ENCODE assay signal across 1 cellular context in genomic region chr6:151452750-151453427, GRCh38.
TF ChIP-seq lines count a peak whose summit lies in the region.

No MANE protein-coding gene starts in this region.

TF ChIP-seq in HepG2, 621 proteins besides CTCF, POLR2A, EP300 and RAD21 (continued from another document):
- no peak for TF ChIP-seq ZNF639 (CRISPR knock-in tag; conservative IDR thresholded peaks at IDR 0.05)
- TF ChIP-seq ZNF75D (CRISPR knock-in tag; IDR thresholded peaks at IDR 0.05; ENCODE audit: borderline replicate concordance) = no peak
- 0 out of 2 replicates have a peak, but pooled peaks have one; percentile 1 for TF ChIP-seq ZBTB3 (CRISPR knock-in tag; IDR thresholded peaks at IDR 0.05; ENCODE audit: borderline replicate concordance, low read depth)
- no peak for TF ChIP-seq KLF12 (CRISPR knock-in tag; IDR thresholded peaks at IDR 0.05; ENCODE audit: borderline replicate concordance)
- TF ChIP-seq GPBP1L1 (CRISPR knock-in tag; IDR thresholded peaks at IDR 0.05) = no peak
TF ChIP-seq in HepG2: peak in this region for 11.
